ENCODE assay signal across 1 cellular context in genomic region chr10:43199684-43200537, GRCh38.
TF ChIP-seq lines count a peak whose summit lies in the region.

No MANE protein-coding gene starts in this region.

TF ChIP-seq in IMR-90, 13 proteins besides CTCF, POLR2A, EP300 and RAD21 (continued from another document):
- TF ChIP-seq CHD1 (IDR thresholded peaks at IDR 0.05; ENCODE audit: low read depth, low read length), result no peak
- no peak for TF ChIP-seq MXI1 (IDR thresholded peaks at IDR 0.05; ENCODE audit: borderline replicate concordance, low read depth, low read length)
- TF ChIP-seq FOS (IDR thresholded peaks at IDR 0.05; ENCODE audit: low read depth, low read length), result no peak
